Comparison of ENCODE assay signal across 8 cellular contexts in the genomic region with DNA sequence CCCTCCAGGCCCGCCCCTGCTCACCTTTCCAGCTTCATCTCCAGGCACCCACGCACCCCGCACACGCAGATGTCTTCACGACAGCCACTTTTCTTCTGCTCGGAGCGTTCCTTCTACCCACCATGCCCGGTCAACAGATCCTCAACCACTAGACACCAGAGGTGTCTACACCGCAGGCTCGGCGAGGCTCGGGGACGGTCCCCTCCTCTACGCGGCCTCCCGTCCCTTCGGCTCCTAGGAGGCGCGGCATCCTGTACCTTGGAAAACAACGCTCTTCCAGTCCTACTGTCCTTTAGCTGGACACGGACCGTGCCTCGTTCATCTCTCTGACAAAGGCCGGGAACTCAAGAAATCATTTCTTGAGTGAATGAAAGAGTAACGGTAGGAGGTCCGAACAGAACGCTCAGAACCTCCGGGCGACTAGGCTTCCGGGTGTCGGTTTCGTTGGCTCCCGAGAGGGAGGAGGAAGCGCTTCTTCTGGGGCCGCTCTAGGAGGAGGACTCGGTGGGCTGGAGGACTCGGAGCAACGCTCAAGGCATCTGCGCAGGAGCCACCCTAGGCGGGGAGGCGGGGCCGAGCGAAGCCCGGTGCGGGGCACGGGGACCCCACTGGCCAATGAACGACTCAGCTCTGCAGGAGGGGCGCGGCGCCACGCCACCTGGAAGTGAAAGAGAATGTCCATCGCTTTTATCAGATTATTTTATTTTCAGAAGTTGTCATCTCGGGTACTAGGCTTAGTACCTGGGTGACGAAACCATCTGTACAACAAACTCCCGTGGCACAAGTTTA. TPM values are rescaled to one million over a fixed set of nuclear protein-coding genes. Genes with fewer than 3 reads are reported as not detected.
DNase-seq lines count a peak whose midpoint lies in the region; ATAC-seq and TF ChIP-seq lines count a peak whose summit lies in the region.

No MANE protein-coding gene starts in this region.

- H3K36me3 Mint-ChIP-seq in natural killer cell treated with Interleukin-12 subunit alpha and Interleukin-12 subunit beta and Interleukin-15 and Interleukin-18, amount 100 ng/mL, for 72 hours = peaks cover 17% of the 10 kb centered on the region

- H3K4me1 Mint-ChIP-seq in natural killer cell treated with Interleukin-12 subunit alpha and Interleukin-12 subunit beta and Interleukin-15 and Interleukin-18, amount 100 ng/mL, for 72 hours (ENCODE audit: low read depth in 2 of 2) = peaks cover 22 to 24% of the 10 kb centered on the region in 2 donors

- peaks cover 3% of the 10 kb centered on the region for H3K4me1 ChIP-seq in HAP-1

- no peaks in the 10 kb centered on the region for H3K9me3 ChIP-seq in HAP-1
- H3K9me3 ChIP-seq in MG63 = no peaks in the 10 kb centered on the region

- DNase-seq in G401 (ENCODE audit: low spot score) (peak; percentile 97), HAP-1 (ENCODE audit: low spot score in 2 of 2) (peak; percentile 92 to 100), MG63 (peak; percentile 97), SHP77 (lab: John Stamatoyannopoulos, UW) (peak; percentile 92 to 97), activated gamma-delta T cell (lab: John Stamatoyannopoulos, UW) (peak; percentile 94), fibroblast of the aortic adventitia (ENCODE audit: low read depth) (peak; percentile 98)
- DNase-seq in natural killer cell treated with Interleukin-12 subunit alpha and Interleukin-12 subunit beta and Interleukin-15 and Interleukin-18, amount 100 ng/mL, for 72 hours (ENCODE audit: low spot score) = peak; percentile 100
- DNase-seq in stimulated activated naive CD4-positive, alpha-beta T cell treated with Interleukin-2 at 50 U/mL for 16 hours (lab: John Stamatoyannopoulos, UW) = peak; percentile 99

- TF ChIP-seq CTCF in fibroblast of the aortic adventitia (IDR thresholded peaks at IDR 0.05; ENCODE audit: insufficient read depth, low read length) = no peak

- no peaks in the 10 kb centered on the region for H3K9me3 Mint-ChIP-seq in natural killer cell treated with Interleukin-12 subunit alpha and Interleukin-12 subunit beta and Interleukin-15 and Interleukin-18, amount 100 ng/mL, for 72 hours

- in situ Hi-C loops in G401 (cut with HindIII; ENCODE audit: low sequenced_read_pairs) = no loop called here
- in situ Hi-C loops in HAP-1 (cut with MboI; ENCODE audit: low sequenced_read_pairs) = no loop called here

- H3K4me3 Mint-ChIP-seq in natural killer cell treated with Interleukin-12 subunit alpha and Interleukin-12 subunit beta and Interleukin-15 and Interleukin-18, amount 100 ng/mL, for 72 hours = peak overlapping the region; percentile 95

- H3K27me3 Mint-ChIP-seq in natural killer cell treated with Interleukin-12 subunit alpha and Interleukin-12 subunit beta and Interleukin-15 and Interleukin-18, amount 100 ng/mL, for 72 hours = peaks cover 0 to 3% of the 10 kb centered on the region in 2 donors

- peak overlapping the region; percentile 91 to 99 for H3K27ac Mint-ChIP-seq in natural killer cell treated with Interleukin-12 subunit alpha and Interleukin-12 subunit beta and Interleukin-15 and Interleukin-18, amount 100 ng/mL, for 72 hours

- H3K4me3 ChIP-seq in HAP-1 (peak overlapping the region; percentile 94), MG63 (peak overlapping the region; percentile 90), fibroblast of the aortic adventitia (ENCODE audit: low read depth, low read length) (peak overlapping the region; percentile 96)

- peaks cover 10% of the 10 kb centered on the region; the same call in 1 of the 2 replicates for H3K36me3 ChIP-seq in HAP-1 (replicated peaks)
- no peaks in the 10 kb centered on the region for H3K36me3 ChIP-seq in MG63

- ATAC-seq in natural killer cell treated with Interleukin-12 subunit alpha and Interleukin-12 subunit beta and Interleukin-15 and Interleukin-18, amount 100 ng/mL, for 72 hours = peak; percentile 100

- no peaks in the 10 kb centered on the region for H3K27me3 ChIP-seq in HAP-1 (ENCODE audit: low read depth)
- no peaks in the 10 kb centered on the region for H3K27me3 ChIP-seq in MG63

RNA-seq across cellular contexts. Expression of gene FIS1, which starts 7.2 kb away (rescaled TPM):
- total RNA-seq in G401 (2014; rRNA removed; shearing (Covaris generic)) = 139 and 190 TPM in 2 replicates
- total RNA-seq in MG63 (2014; rRNA removed; shearing (Covaris generic); ENCODE audit: low replicate concordance) = 89.9 and 96.4 TPM in 2 replicates
- total RNA-seq in fibroblast of the aortic adventitia (ENCODE audit: low replicate concordance) = 90.5 and 123 TPM in 2 replicates
- 100 to 1,000 TPM in 1 of 2 donors, 10 to 100 TPM in 1; 93.1 to 102 TPM for total RNA-seq in natural killer cell treated with Interleukin-12 subunit alpha and Interleukin-12 subunit beta and Interleukin-15 and Interleukin-18, amount 100 ng/mL, for 72 hours

RNA-seq across cellular contexts. Expression of gene CLDN15, which starts 14.5 kb away (rescaled TPM):
- 1.8 and 4.3 TPM in 2 replicates for total RNA-seq in G401 (2014; rRNA removed; shearing (Covaris generic))
- 0.54 and 4.1 TPM in 2 replicates for total RNA-seq in MG63 (2014; rRNA removed; shearing (Covaris generic); ENCODE audit: low replicate concordance)
- total RNA-seq in fibroblast of the aortic adventitia (ENCODE audit: low replicate concordance) = 3.0 TPM in 2 replicates
- total RNA-seq in natural killer cell treated with Interleukin-12 subunit alpha and Interleukin-12 subunit beta and Interleukin-15 and Interleukin-18, amount 100 ng/mL, for 72 hours = 10 to 100 TPM; 16.6 to 34.0 TPM

RNA-seq across cellular contexts. Expression of gene ZNHIT1, which starts 34.1 kb away (rescaled TPM):
- total RNA-seq in G401 (2014; rRNA removed; shearing (Covaris generic)) = 74.5 and 105 TPM in 2 replicates
- 42.4 and 64.6 TPM in 2 replicates for total RNA-seq in MG63 (2014; rRNA removed; shearing (Covaris generic); ENCODE audit: low replicate concordance)
- total RNA-seq in fibroblast of the aortic adventitia (ENCODE audit: low replicate concordance) = 75.6 and 98.2 TPM in 2 replicates
- 10 to 100 TPM; 57.6 to 57.8 TPM for total RNA-seq in natural killer cell treated with Interleukin-12 subunit alpha and Interleukin-12 subunit beta and Interleukin-15 and Interleukin-18, amount 100 ng/mL, for 72 hours

RNA-seq across cellular contexts. Expression of gene PLOD3, which starts 34.7 kb away (rescaled TPM):
- total RNA-seq in G401 (2014; rRNA removed; shearing (Covaris generic)) = 18.0 and 38.1 TPM in 2 replicates
- total RNA-seq in MG63 (2014; rRNA removed; shearing (Covaris generic); ENCODE audit: low replicate concordance) = 25.6 and 53.1 TPM in 2 replicates
- total RNA-seq in fibroblast of the aortic adventitia (ENCODE audit: low replicate concordance) = 31.3 and 45.5 TPM in 2 replicates
- total RNA-seq in natural killer cell treated with Interleukin-12 subunit alpha and Interleukin-12 subunit beta and Interleukin-15 and Interleukin-18, amount 100 ng/mL, for 72 hours = 10 to 100 TPM; 66.2 to 72.3 TPM

RNA-seq across cellular contexts. Expression of gene MOGAT3, which starts 51.2 kb away (rescaled TPM):
- not detected in 2 replicates for total RNA-seq in G401 (2014; rRNA removed; shearing (Covaris generic))
- not detected in 2 replicates for total RNA-seq in MG63 (2014; rRNA removed; shearing (Covaris generic); ENCODE audit: low replicate concordance)
- total RNA-seq in fibroblast of the aortic adventitia (ENCODE audit: low replicate concordance) = not detected in 2 replicates
- not detected for total RNA-seq in natural killer cell treated with Interleukin-12 subunit alpha and Interleukin-12 subunit beta and Interleukin-15 and Interleukin-18, amount 100 ng/mL, for 72 hours

Comparison
In these comparisons a context has a peak if more than half of its experiments do, and no peak if none do; other contexts are left out.
1. Peak in every context shown above with its lines: DNase-seq, ATAC-seq and H3K4me3 ChIP-seq.